Comparison of ENCODE assay signal across 8 cellular contexts in the genomic region with DNA sequence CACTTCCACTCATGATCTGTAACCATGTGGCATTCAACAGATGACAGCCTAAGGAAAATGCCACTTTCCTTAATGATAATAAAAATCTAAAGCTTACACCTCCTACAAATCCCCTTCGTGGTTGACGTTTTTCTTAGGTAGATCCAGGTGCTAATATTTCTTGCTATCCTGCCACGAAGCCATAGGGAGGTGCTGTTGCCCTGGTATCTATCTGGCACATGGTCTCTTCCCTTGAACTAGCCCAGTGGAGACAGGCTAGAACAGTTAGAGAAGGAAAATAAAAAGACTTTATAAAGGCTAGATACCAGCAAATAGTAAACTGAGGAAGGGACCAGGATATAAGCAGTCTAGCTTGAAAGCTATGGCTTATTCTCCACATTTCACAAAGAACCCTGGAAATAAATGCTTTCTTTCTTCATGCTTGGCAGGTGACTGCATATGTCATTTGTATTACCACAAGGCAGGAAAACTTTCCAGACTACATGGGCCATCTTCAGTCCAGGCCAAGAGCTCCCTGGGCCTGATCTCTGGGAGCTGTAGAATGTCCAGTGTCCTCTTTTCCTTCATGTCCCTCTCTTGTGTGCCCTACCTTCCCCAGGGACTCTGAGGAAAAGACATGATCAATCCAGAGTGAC. TPM values are rescaled to one million over a fixed set of nuclear protein-coding genes. Genes with fewer than 3 reads are reported as not detected.
DNase-seq lines count a peak whose midpoint lies in the region; ATAC-seq and TF ChIP-seq lines count a peak whose summit lies in the region.

No MANE protein-coding gene starts in this region.

- CTCF ChIA-PET in T-cell (lab: Charles Lee): no interaction called here

- no peak overlapping the region for H3K4me3 ChIP-seq in GM12875 (ENCODE audit: low read depth, low read length)
- H3K4me3 ChIP-seq in Peyer's patch: no peak overlapping the region
- no peak overlapping the region for H3K4me3 ChIP-seq in hepatocyte

- H3K9me3 Mint-ChIP-seq in T-cell: no peaks in the 10 kb centered on the region

- H4K20me1 ChIP-seq in hepatocyte (ENCODE audit: insufficient read depth, poor library complexity, severe bottlenecking): no peaks in the 10 kb centered on the region

- no peaks in the 10 kb centered on the region for H3K9me2 ChIP-seq in hepatocyte (replicated peaks; ENCODE audit: insufficient read depth)

- no peak overlapping the region for H2AFZ ChIP-seq in hepatocyte

- H3K27me3 ChIP-seq in Peyer's patch (no peaks in the 10 kb centered on the region), hepatocyte (no peaks in the 10 kb centered on the region)

- POLR2A ChIA-PET in T-cell (lab: Charles Lee): no interaction called here

- H3K27me3 Mint-ChIP-seq in T-cell: peaks cover 9% of the 10 kb centered on the region in 2 donors

- TF ChIP-seq CTCF in GM12875 (IDR thresholded peaks at IDR 0.05; ENCODE audit: borderline replicate concordance, insufficient read depth, low read depth, low read length) (peak; percentile 36; the same call in 1 of the 2 replicates), Peyer's patch (IDR thresholded peaks at IDR 0.05) (peak in 4 of 6 experiments; percentile 42 to 92 (median 85)), hepatocyte (IDR thresholded peaks at IDR 0.05; ENCODE audit: poor library complexity) (peak; percentile 61)

- no peak overlapping the region for H3K4me2 ChIP-seq in hepatocyte

- no peaks in the 10 kb centered on the region for H3K4me1 ChIP-seq in Peyer's patch
- H3K4me1 ChIP-seq in hepatocyte (ENCODE audit: insufficient read depth): no peaks in the 10 kb centered on the region

- H3K36me3 Mint-ChIP-seq in T-cell: no peaks in the 10 kb centered on the region

- no peaks in the 10 kb centered on the region for H3K79me2 ChIP-seq in hepatocyte

- H3K27ac ChIP-seq in Peyer's patch: no peak overlapping the region
- H3K27ac ChIP-seq in hepatocyte: no peak overlapping the region

- WGBS in hepatocyte (ENCODE audit: low lambda C conversion rate, missing lambda C conversion rate): 1% methylated on average over 3 of the region's 3 CpGs

- H3K36me3 ChIP-seq in Peyer's patch (no peaks in the 10 kb centered on the region), hepatocyte (replicated peaks; ENCODE audit: insufficient read depth, low read depth) (no peaks in the 10 kb centered on the region)

- DNase-seq in HuH-7.5 (ENCODE audit: low spot score) (peak; percentile 67), Peyer's patch (peak in 1 of 3 donors; percentile 67), hepatocyte (ENCODE audit: low spot score) (peak; percentile 66), T-cell (no peak)
- no peak for DNase-seq in activated effector memory CD4-positive, alpha-beta T cell treated with Interleukin-2 at 50 U/mL for 16 hours

- no peaks in the 10 kb centered on the region for H3K9me3 ChIP-seq in Peyer's patch
- no peaks in the 10 kb centered on the region for H3K9me3 ChIP-seq in hepatocyte (ENCODE audit: low read depth)

- H3K4me3 Mint-ChIP-seq in T-cell: no peak overlapping the region

- ATAC-seq in HG03520 (IDR thresholded peaks at IDR 0.05; ENCODE audit: unreplicated experiment): no peak
- ATAC-seq in HG03354 (IDR thresholded peaks at IDR 0.05; ENCODE audit: poor library complexity, severe bottlenecking, unreplicated experiment): no peak
- ATAC-seq in T-cell (replicated peaks in 1 of 4): no peak

- TF ChIP-seq POLR2A in Peyer's patch (IDR thresholded peaks at IDR 0.05): no peak

- H3K27ac Mint-ChIP-seq in T-cell: no peak overlapping the region

- H3K4me1 Mint-ChIP-seq in T-cell: no peaks in the 10 kb centered on the region

RNA-seq across cellular contexts. Expression of a gene that starts 15.3 kb away (rescaled TPM):
- total RNA-seq in Peyer's patch (not detected), hepatocyte (not detected in 2 replicates), T-cell (not detected)
- polyA plus RNA-seq in hepatocyte: not detected in 2 replicates

Comparison
In these comparisons a context has a peak if more than half of its experiments do, and no peak if none do; other contexts are left out.
1. DNase-seq: peak in HuH-7.5 (single experiment) and hepatocyte (single experiment); none in T-cell (0 of 34) and activated effector memory CD4-positive, alpha-beta T cell treated with Interleukin-2 at 50 U/mL for 16 hours (single experiment).
2. Peak in every context shown above with its lines, with median percentiles within 50 percentile points of each other: CTCF ChIP-seq.